Comparison of ENCODE assay signal across 30 cellular contexts in the genomic region with DNA sequence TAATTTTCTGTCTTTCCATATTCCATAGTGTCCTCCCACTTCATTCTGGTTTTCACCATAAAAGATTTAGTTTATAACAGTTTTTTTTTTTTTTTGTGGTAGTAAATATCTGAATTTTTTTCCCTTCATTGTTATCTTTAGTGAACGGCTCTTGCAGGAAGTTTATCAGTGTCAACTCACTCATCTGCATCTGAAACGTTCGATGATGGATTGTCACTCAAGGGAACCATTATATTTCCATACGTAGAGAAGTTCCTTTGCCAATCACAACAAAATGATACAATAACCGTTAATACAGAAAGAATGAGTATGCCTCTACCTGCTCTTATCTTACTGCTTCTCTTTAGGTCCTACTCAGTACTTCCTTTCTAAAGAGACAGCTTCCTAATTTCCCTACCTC.
"Had no signal": no experiment of that assay in that cellular context is flagged by ENCODE, and none has a peak within 500 bp of the region (broad histone marks: within the 10 kb centered on the region; RNA-seq: fewer than 3 reads in every experiment).

No MANE protein-coding gene starts in this region.

- ATAC-seq: activated CD4-positive, CD25-positive, alpha-beta regulatory T cell treated with anti-CD3 and anti-CD28 coated beads, Interleukin-2, amount 50 U/mL, for 24 hours; activated CD8-positive, alpha-beta T cell treated with anti-CD3 and anti-CD28 coated beads for 36 hours; activated T-cell treated with anti-CD3 and anti-CD28 coated beads, Interleukin-2, amount 50 U/mL, for 4 hours; activated T-helper 17 cell treated with anti-CD3 and anti-CD28 coated beads, Interleukin-2, amount 50 U/mL, for 72 hours; effector memory CD8-positive, alpha-beta T cell; gastroesophageal sphincter; heart right ventricle; T-helper 17 cell had no signal

- H3K36me3 ChIP-seq: brain microvascular endothelial cell, esophagus muscularis mucosa, gastroesophageal sphincter, heart right ventricle, WERI-Rb-1 had no signal

- H3K79me2 ChIP-seq: hepatocyte had no signal

- H2AFZ ChIP-seq: hepatocyte had no signal

- H3K4me2 ChIP-seq: hepatocyte had no signal

- H3K27ac ChIP-seq: brain microvascular endothelial cell, esophagus muscularis mucosa, gastroesophageal sphincter, heart right ventricle, hepatocyte, WERI-Rb-1 had no signal

- H3K4me3 ChIP-seq: esophagus muscularis mucosa, gastroesophageal sphincter, heart right ventricle, hepatocyte had no signal

- H3K27me3 ChIP-seq: brain microvascular endothelial cell, esophagus muscularis mucosa, gastroesophageal sphincter, heart right ventricle, hepatocyte had no signal

- H3K9me3 ChIP-seq: esophagus muscularis mucosa, gastroesophageal sphincter, heart right ventricle had no signal

- FAIRE-seq: astrocyte, bronchial epithelial cell, colon had no signal

- DNase-seq: activated B cell treated with CpG ODN at 0.5 μM for 24 hours; activated CD4-positive, alpha-beta T cell treated with anti-CD3 and anti-CD28 coated beads for 48 hours; activated CD4-positive, alpha-beta T cell treated with anti-CD3 and anti-CD28 coated beads, Interleukin-2, amount 50 U/mL, for 1 hour; activated CD4-positive, alpha-beta T cell treated with anti-CD3 and anti-CD28 coated beads, Interleukin-2, amount 50 U/mL, for 48 hours; activated CD8-positive, alpha-beta memory T cell treated with anti-CD3 and anti-CD28 coated beads for 24 hours; activated CD8-positive, alpha-beta T cell treated with anti-CD3 and anti-CD28 coated beads for 36 hours; activated effector memory CD4-positive, alpha-beta T cell treated with Interleukin-2 at 50 U/mL for 16 hours; activated gamma-delta T cell treated with Interleukin-2 at 50 U/mL for 16 hours; activated naive CD4-positive, alpha-beta T cell treated with anti-CD3 and anti-CD28 coated beads, Interleukin-2, amount 50 U/mL, for 16 hours; activated naive CD4-positive, alpha-beta T cell treated with Interleukin-2 at 50 U/mL for 16 hours; activated T-cell treated with anti-CD3 and anti-CD28 coated beads, Interleukin-2, amount 50 U/mL, for 4 hours; amniotic stem cell; anterior cingulate cortex; brain microvascular endothelial cell; cortex of kidney; effector CD4-positive, alpha-beta T cell; effector memory CD8-positive, alpha-beta T cell; foreskin melanocyte; heart right ventricle; T-helper 17 cell; T1000; WERI-Rb-1 had no signal
